Comparison of ENCODE assay signal across 14 cellular contexts in genomic region chr2:208179028-208179609, GRCh38. TPM values are rescaled to one million over a fixed set of nuclear protein-coding genes. Genes with fewer than 3 reads are reported as not detected.
DNase-seq lines count a peak whose midpoint lies in the region; ATAC-seq and TF ChIP-seq lines count a peak whose summit lies in the region.
"Had no signal": no experiment of that assay in that cellular context is flagged by ENCODE, and none has a peak within 500 bp of the region (broad histone marks: within the 10 kb centered on the region; RNA-seq: fewer than 3 reads in every experiment).

No MANE protein-coding gene starts in this region.

- H3K4me3 ChIP-seq in NB4 (ENCODE audit: low read depth, low read length) (no peak overlapping the region), kidney epithelial cell (ENCODE audit: low read depth, low read length) (no peak overlapping the region)
- H3K4me3 ChIP-seq: ovary had no signal

- H3K27ac ChIP-seq in foreskin keratinocyte, result no peak overlapping the region
- H3K27ac ChIP-seq: ovary had no signal

- DNase-seq in DMS53 (lab: John Stamatoyannopoulos, UW), result peak; percentile 56
- peak; percentile 45 for DNase-seq in NB4 (ENCODE audit: low read depth)
- DNase-seq in kidney epithelial cell (ENCODE audit: low read depth), result peak; percentile 18
- no peak for DNase-seq in NCI-H226
- no peak for DNase-seq in foreskin keratinocyte
- DNase-seq: activated CD4-positive, alpha-beta memory T cell treated with anti-CD3 and anti-CD28 coated beads for 36 hours; activated T-cell treated with anti-CD3 and anti-CD28 coated beads, Interleukin-2, amount 50 U/mL, for 72 hours; NCI-H1417 treated with DMSO at 0.1 percent for 48 hours; ovary had no signal

- TF ChIP-seq CTCF in NB4 (IDR thresholded peaks at IDR 0.05; ENCODE audit: low read depth, low read length) (no peak), kidney epithelial cell (IDR thresholded peaks at IDR 0.05; ENCODE audit: insufficient read depth, low read length, poor library complexity, severe bottlenecking) (no peak), foreskin keratinocyte (conservative IDR thresholded peaks at IDR 0.05) (no peak)

- no peaks in the 10 kb centered on the region for H3K4me1 ChIP-seq in foreskin keratinocyte

- TF ChIP-seq POLR2A in NB4 (IDR thresholded peaks at IDR 0.05; ENCODE audit: extremely low read depth, insufficient read length), result no peak

- ATAC-seq in foreskin keratinocyte (no peak), GM21723 (IDR thresholded peaks at IDR 0.05; ENCODE audit: unreplicated experiment) (no peak)
- ATAC-seq: activated T-cell treated with anti-CD3 and anti-CD28 coated beads, Interleukin-2, amount 50 U/mL, for 72 hours had no signal

- H3K36me3 ChIP-seq in kidney epithelial cell (ENCODE audit: control insufficient read depth, insufficient read depth, low read length), result no peaks in the 10 kb centered on the region
- H3K36me3 ChIP-seq: ovary had no signal

- H3K27me3 ChIP-seq in kidney epithelial cell (ENCODE audit: control insufficient read depth, insufficient read depth, low read length), result no peaks in the 10 kb centered on the region
- peaks cover 10% of the 10 kb centered on the region for H3K27me3 ChIP-seq in foreskin keratinocyte
- H3K27me3 ChIP-seq: ovary had no signal

RNA-seq across cellular contexts. Expression of gene C2orf80, which starts 10.7 kb away (rescaled TPM):
- not detected in 2 replicates for total RNA-seq in kidney epithelial cell
- total RNA-seq in foreskin keratinocyte, result not detected in 2 replicates
- polyA plus RNA-seq in foreskin keratinocyte, result not detected in 2 replicates
- total RNA-seq: activated CD4-positive, alpha-beta memory T cell treated with anti-CD3 and anti-CD28 coated beads for 36 hours; activated T-cell treated with anti-CD3 and anti-CD28 coated beads, Interleukin-2, amount 50 U/mL, for 72 hours; chondrocyte; mucosa of gallbladder; ovary had no signal
- polyA plus RNA-seq: adipose tissue, ovary had no signal

RNA-seq across cellular contexts. Expression of gene CRYGA, which starts 15.7 kb away (rescaled TPM):
- not detected in 2 replicates for total RNA-seq in kidney epithelial cell
- not detected in 2 replicates for total RNA-seq in foreskin keratinocyte
- polyA plus RNA-seq in foreskin keratinocyte, result not detected in 2 replicates
- total RNA-seq: activated CD4-positive, alpha-beta memory T cell treated with anti-CD3 and anti-CD28 coated beads for 36 hours; activated T-cell treated with anti-CD3 and anti-CD28 coated beads, Interleukin-2, amount 50 U/mL, for 72 hours; chondrocyte; mucosa of gallbladder; ovary; SK-MEL-5 had no signal
- polyA plus RNA-seq: adipose tissue, ovary had no signal

RNA-seq across cellular contexts. Expression of gene CRYGB, which starts 33.2 kb away (rescaled TPM):
- total RNA-seq in kidney epithelial cell (not detected in 2 replicates), foreskin keratinocyte (not detected in 2 replicates)
- not detected in 2 replicates for polyA plus RNA-seq in foreskin keratinocyte
- total RNA-seq: activated CD4-positive, alpha-beta memory T cell treated with anti-CD3 and anti-CD28 coated beads for 36 hours; activated T-cell treated with anti-CD3 and anti-CD28 coated beads, Interleukin-2, amount 50 U/mL, for 72 hours; chondrocyte; mucosa of gallbladder; ovary; SK-MEL-5 had no signal
- polyA plus RNA-seq: adipose tissue, ovary had no signal

RNA-seq across cellular contexts. Expression of gene CRYGC, which starts 49.5 kb away (rescaled TPM):
- total RNA-seq in kidney epithelial cell (not detected in 2 replicates), foreskin keratinocyte (not detected in 2 replicates)
- polyA plus RNA-seq in foreskin keratinocyte, result 0.17 TPM in 1 of 2 replicates, not detected in the other
- total RNA-seq: activated CD4-positive, alpha-beta memory T cell treated with anti-CD3 and anti-CD28 coated beads for 36 hours; activated T-cell treated with anti-CD3 and anti-CD28 coated beads, Interleukin-2, amount 50 U/mL, for 72 hours; chondrocyte; mucosa of gallbladder; ovary; SK-MEL-5 had no signal
- polyA plus RNA-seq: adipose tissue, ovary had no signal

RNA-seq across cellular contexts. Expression of gene CRYGD, which starts 54.8 kb away (rescaled TPM):
- not detected in 2 replicates for total RNA-seq in kidney epithelial cell
- not detected in 2 replicates for total RNA-seq in foreskin keratinocyte
- polyA plus RNA-seq in foreskin keratinocyte, result not detected in 2 replicates
- total RNA-seq: activated CD4-positive, alpha-beta memory T cell treated with anti-CD3 and anti-CD28 coated beads for 36 hours; activated T-cell treated with anti-CD3 and anti-CD28 coated beads, Interleukin-2, amount 50 U/mL, for 72 hours; chondrocyte; mucosa of gallbladder; SK-MEL-5 had no signal
- polyA plus RNA-seq: adipose tissue had no signal

Comparison
In these comparisons a context has a peak if more than half of its experiments do, and no peak if none do; other contexts are left out.
1. DNase-seq: peak in DMS53 (single experiment), NB4 (single experiment) and kidney epithelial cell (single experiment); none in NCI-H226 (single experiment) and foreskin keratinocyte (0 of 2).